11 cellular contexts compared by ENCODE assay signal in genomic region chr6:9140861-9141534, GRCh38.
DNase-seq lines count a peak whose midpoint lies in the region; ATAC-seq and TF ChIP-seq lines count a peak whose summit lies in the region.
"Had no signal": no experiment of that assay in that cellular context is flagged by ENCODE, and none has a peak within 500 bp of the region (broad histone marks: within the 10 kb centered on the region; RNA-seq: fewer than 3 reads in every experiment).

No MANE protein-coding gene starts in this region.

- TF ChIP-seq CTCF in Calu3 (IDR thresholded peaks at IDR 0.05; ENCODE audit: unreplicated experiment) = no peak

- no peak for TF ChIP-seq POLR2A in erythroblast (IDR thresholded peaks at IDR 0.05; ENCODE audit: low read length)

- no peaks in the 10 kb centered on the region for H3K27me3 Mint-ChIP-seq in Calu3 (ENCODE audit: unreplicated experiment)

- no peaks in the 10 kb centered on the region for H3K36me3 Mint-ChIP-seq in Calu3 (ENCODE audit: insufficient read depth, unreplicated experiment)

- no peak for DNase-seq in Calu3
- peak; percentile 31 to 75 (median 35) for DNase-seq in NCI-H1417 (lab: John Stamatoyannopoulos, UW)
- peak; percentile 24 for DNase-seq in SHP77 treated with DMSO at 0.1 percent for 48 hours (lab: John Stamatoyannopoulos, UW)
- peak; percentile 46 for DNase-seq in left lobe of liver (ENCODE audit: low spot score)
- no peak for DNase-seq in iPS-NIHi7 (ENCODE audit: extremely low spot score)
- DNase-seq in erythroblast (lab: John Stamatoyannopoulos, UW) = no peak
- DNase-seq in activated effector memory CD4-positive, alpha-beta T cell treated with Interleukin-2 at 50 U/mL for 16 hours = no peak
- DNase-seq: activated naive CD4-positive, alpha-beta T cell treated with anti-CD3 and anti-CD28 coated beads for 36 hours; Karpas-422; stimulated activated CD4-positive, alpha-beta T cell treated with anti-CD3 and anti-CD28 coated beads, Interleukin-2, amount 100 ng/mL, for 48 hours had no signal

- no TSS peak for BruUV-seq in Calu3 (replicated peaks; lab: Mats Ljungman, UMichigan)

- no peaks in the 10 kb centered on the region for H3K9me3 Mint-ChIP-seq in Calu3 (ENCODE audit: low read depth, unreplicated experiment)
- H3K9me3 Mint-ChIP-seq: activated naive CD4-positive, alpha-beta T cell treated with anti-CD3 and anti-CD28 coated beads for 36 hours had no signal

- no peak overlapping the region for H3K4me3 Mint-ChIP-seq in Calu3 (ENCODE audit: low read depth, unreplicated experiment)
- H3K4me3 Mint-ChIP-seq: activated naive CD4-positive, alpha-beta T cell treated with anti-CD3 and anti-CD28 coated beads for 36 hours had no signal

- peaks cover 21% of the 10 kb centered on the region for H3K4me1 Mint-ChIP-seq in Calu3 (ENCODE audit: low read depth, unreplicated experiment)

- H3K27ac Mint-ChIP-seq in Calu3 (ENCODE audit: unreplicated experiment) = peak overlapping the region; percentile 80
- H3K27ac Mint-ChIP-seq: activated naive CD4-positive, alpha-beta T cell treated with anti-CD3 and anti-CD28 coated beads for 36 hours had no signal

- ATAC-seq in left lobe of liver (peak; percentile 57), HG03442 (IDR thresholded peaks at IDR 0.05; ENCODE audit: unreplicated experiment) (no peak)

- CTCF ChIA-PET in Calu3 (lab: Charles Lee) = no interaction called here

- intact Hi-C loops in Calu3 (cut with micrococcal nuclease; ENCODE audit: unreplicated experiment) = no loop called here

Comparison
In these comparisons a context has a peak if more than half of its experiments do, and no peak if none do; other contexts are left out.
1. DNase-seq: peak in NCI-H1417 (3 of 3), SHP77 treated with DMSO at 0.1 percent for 48 hours (single experiment) and left lobe of liver (single experiment); none in Calu3 (single experiment), iPS-NIHi7 (single experiment), erythroblast (0 of 2) and activated effector memory CD4-positive, alpha-beta T cell treated with Interleukin-2 at 50 U/mL for 16 hours (single experiment).